ENCODE assay signal across 1 cellular context in genomic region chr10:45005284-45005683, GRCh38.
TF ChIP-seq lines count a peak whose summit lies in the region.

No MANE protein-coding gene starts in this region.

TF ChIP-seq in HepG2, 621 proteins besides CTCF, POLR2A, EP300 and RAD21 (continued from another document):
- peak; percentile 25; the same call in 1 of the 2 replicates for TF ChIP-seq HNF4G (IDR thresholded peaks at IDR 0.05; ENCODE audit: borderline replicate concordance, low read depth, low read length)
- TF ChIP-seq HNF4G (CRISPR knock-in tag; IDR thresholded peaks at IDR 0.05; ENCODE audit: borderline replicate concordance, low read depth): no peak; the same call in 1 of the 2 replicates
- peak; percentile 40; the same call in 1 of the 2 replicates for TF ChIP-seq ZNF614 (CRISPR knock-in tag; IDR thresholded peaks at IDR 0.05; ENCODE audit: borderline replicate concordance)
- 0 out of 2 replicates have a peak, but pooled peaks have one; percentile 53 for TF ChIP-seq JUN (CRISPR knock-in tag; IDR thresholded peaks at IDR 0.05)
- TF ChIP-seq NCOR1 (IDR thresholded peaks at IDR 0.05; ENCODE audit: borderline replicate concordance, low read length): peak; percentile 44; the same call in 1 of the 2 replicates
- TF ChIP-seq MIXL1 (CRISPR knock-in tag; IDR thresholded peaks at IDR 0.05): peak; percentile 68; the same call in 1 of the 2 replicates
- TF ChIP-seq MED1 (CRISPR knock-in tag; IDR thresholded peaks at IDR 0.05): peak; percentile 96
- peak; percentile 64; the same call in 1 of the 2 replicates for TF ChIP-seq SMAD3 (CRISPR knock-in tag; IDR thresholded peaks at IDR 0.05)
- TF ChIP-seq SPEN (CRISPR knock-in tag; IDR thresholded peaks at IDR 0.05; ENCODE audit: low read depth): peak; percentile 48; the same call in 1 of the 2 replicates
- 0 out of 2 replicates have a peak, but pooled peaks have one; percentile 27 for TF ChIP-seq ZNF331 (CRISPR knock-in tag; IDR thresholded peaks at IDR 0.05)
- TF ChIP-seq MEF2D (CRISPR knock-in tag; IDR thresholded peaks at IDR 0.05): peak; percentile 63; the same call in 1 of the 2 replicates
